In genomic region chr6:43748765-43749164, GRCh38 we compare ENCODE assay signal across 18 cellular contexts. TPM values are rescaled to one million over a fixed set of nuclear protein-coding genes. Genes with fewer than 3 reads are reported as not detected.
A peak's percentile ranks its signal among the peaks of the same experiment; 100 is the strongest.
DNase-seq lines count a peak whose midpoint lies in the region; ATAC-seq and TF ChIP-seq lines count a peak whose summit lies in the region.
"Had no signal": no experiment of that assay in that cellular context is flagged by ENCODE, and none has a peak within 500 bp of the region (broad histone marks: within the 10 kb centered on the region; RNA-seq: fewer than 3 reads in every experiment).

No MANE protein-coding gene starts in this region.

- no peak overlapping the region for H3K27ac Mint-ChIP-seq in endodermal cell
- H3K27ac Mint-ChIP-seq: CD4-positive, alpha-beta memory T cell had no signal

- no peak overlapping the region for H3K4me3 Mint-ChIP-seq in endodermal cell
- H3K4me3 Mint-ChIP-seq: CD4-positive, alpha-beta memory T cell had no signal

- intact Hi-C loops in heart right ventricle (cut with DNase I) = no loop called here

- no peaks in the 10 kb centered on the region for H3K27me3 Mint-ChIP-seq in endodermal cell (ENCODE audit: insufficient read depth)

- no peak for ATAC-seq in heart right ventricle
- ATAC-seq in GM18511 (IDR thresholded peaks at IDR 0.05; ENCODE audit: unreplicated experiment) = no peak
- no peak for ATAC-seq in HG02938 (IDR thresholded peaks at IDR 0.05; ENCODE audit: unreplicated experiment)
- ATAC-seq: A549 had no signal

- no peaks in the 10 kb centered on the region for H3K36me3 Mint-ChIP-seq in endodermal cell (ENCODE audit: low read depth)
- H3K36me3 Mint-ChIP-seq: CD4-positive, alpha-beta memory T cell had no signal

- TF ChIP-seq CTCF in DOHH2 (IDR thresholded peaks at IDR 0.05; ENCODE audit: low read depth, low read length, poor library complexity, severe bottlenecking) = peak; percentile 21
- 0 out of 3 replicates have a peak, but pooled peaks have one; percentile 6 for TF ChIP-seq CTCF in GM12872 (IDR thresholded peaks at IDR 0.05; ENCODE audit: insufficient read depth, low read depth, low read length)
- TF ChIP-seq CTCF in Loucy (conservative IDR thresholded peaks at IDR 0.05; ENCODE audit: low read length) = peak; percentile 17; the same call in 1 of the 2 replicates
- TF ChIP-seq CTCF in endodermal cell (conservative IDR thresholded peaks at IDR 0.05) = no peak
- no peak for TF ChIP-seq CTCF in heart right ventricle (IDR thresholded peaks at IDR 0.05)

- H3K4me1 ChIP-seq in DOHH2 (ENCODE audit: control insufficient read depth, low read length) = peaks cover 7% of the 10 kb centered on the region
- no peaks in the 10 kb centered on the region for H3K4me1 ChIP-seq in Loucy (ENCODE audit: insufficient read depth, low read length, poor library complexity, severe bottlenecking)
- peaks cover 3% of the 10 kb centered on the region for H3K4me1 ChIP-seq in endodermal cell (ENCODE audit: control insufficient read depth, insufficient read depth, low read length)
- H3K4me1 ChIP-seq in heart right ventricle = peaks cover 0 to 9% (median 0%) of the 10 kb centered on the region in 9 donors
- H3K4me1 ChIP-seq: BE2C, HAP-1 had no signal

- H3K4me2 ChIP-seq in DOHH2 (ENCODE audit: low read length) = no peak overlapping the region
- no peak overlapping the region for H3K4me2 ChIP-seq in Loucy (ENCODE audit: low read depth, low read length, poor library complexity, severe bottlenecking)
- H3K4me2 ChIP-seq: A549 had no signal

- peaks cover 18% of the 10 kb centered on the region for H3K4me1 Mint-ChIP-seq in endodermal cell
- H3K4me1 Mint-ChIP-seq: CD4-positive, alpha-beta memory T cell had no signal

- H3K9me3 ChIP-seq in DOHH2 (ENCODE audit: control insufficient read depth, insufficient read depth, low read length) (no peaks in the 10 kb centered on the region), Loucy (ENCODE audit: insufficient read depth, low read depth, low read length) (no peaks in the 10 kb centered on the region), endodermal cell (ENCODE audit: control insufficient read depth, low read length) (no peaks in the 10 kb centered on the region), heart right ventricle (peaks cover 0 to 4% (median 0%) of the 10 kb centered on the region in 11 donors)
- H3K9me3 ChIP-seq: A549, BE2C, HAP-1 had no signal

- no peak overlapping the region for H2AFZ ChIP-seq in Loucy (ENCODE audit: low read length)
- H2AFZ ChIP-seq: GM23248 had no signal

- H3K79me2 ChIP-seq in DOHH2 (ENCODE audit: control insufficient read depth, low read length) (no peaks in the 10 kb centered on the region), Loucy (ENCODE audit: insufficient read depth, low read length) (no peaks in the 10 kb centered on the region)

- H4K20me1 ChIP-seq in DOHH2 (ENCODE audit: control insufficient read depth, insufficient read depth, low read depth, low read length) (no peaks in the 10 kb centered on the region), Loucy (ENCODE audit: insufficient read depth, low read length, poor library complexity, severe bottlenecking) (no peaks in the 10 kb centered on the region)

- H3K9me2 ChIP-seq in DOHH2 (replicated peaks; ENCODE audit: control insufficient read depth, low read length) (no peaks in the 10 kb centered on the region), Loucy (replicated peaks; ENCODE audit: low read depth, low read length) (no peaks in the 10 kb centered on the region)

- H3K4me3 ChIP-seq in DOHH2 (ENCODE audit: low read length) (no peak overlapping the region), Loucy (ENCODE audit: low read length, poor library complexity, severe bottlenecking) (no peak overlapping the region), endodermal cell (ENCODE audit: low read length) (no peak overlapping the region), heart right ventricle (no peak overlapping the region)
- H3K4me3 ChIP-seq: A549, GM23248, HAP-1 had no signal

- H3K36me3 ChIP-seq in DOHH2 (ENCODE audit: control insufficient read depth, low read length) (no peaks in the 10 kb centered on the region), Loucy (ENCODE audit: insufficient read depth, low read length) (no peaks in the 10 kb centered on the region), endodermal cell (ENCODE audit: control insufficient read depth, insufficient read depth, low read length) (no peaks in the 10 kb centered on the region), heart right ventricle (no peaks in the 10 kb centered on the region)
- H3K36me3 ChIP-seq: BE2C, HAP-1 had no signal

- no peak overlapping the region for H3K9ac ChIP-seq in Loucy (ENCODE audit: low read depth, low read length, poor library complexity, severe bottlenecking)
- no peak overlapping the region for H3K9ac ChIP-seq in endodermal cell (ENCODE audit: extremely low read depth, low read length, poor library complexity, severe bottlenecking)
- H3K9ac ChIP-seq: GM23248 had no signal

- WGBS in endodermal cell (ENCODE audit: insufficient coverage in 1 of 2, insufficient read length in 1 of 2), 2 experiments = 97% methylated on average over 2 of the region's 2 CpGs; no CpG with 5 or more reads in 1 of the 2 experiments
- 94 to 98% methylated on average over 2 of the region's 2 CpGs for WGBS in heart right ventricle, 2 donors

- peaks cover 3% of the 10 kb centered on the region for H3K9me3 Mint-ChIP-seq in endodermal cell

- H3K27me3 ChIP-seq in DOHH2 (ENCODE audit: control insufficient read depth, low read length) (peaks cover 13% of the 10 kb centered on the region), Loucy (ENCODE audit: insufficient read depth, low read length, poor library complexity, severe bottlenecking) (no peaks in the 10 kb centered on the region), endodermal cell (ENCODE audit: control insufficient read depth, insufficient read depth, low read length, poor library complexity, severe bottlenecking) (no peaks in the 10 kb centered on the region), heart right ventricle (peaks cover 0 to 3% (median 0%) of the 10 kb centered on the region in 7 donors)
- H3K27me3 ChIP-seq: BE2C had no signal

- no peak overlapping the region for H3K27ac ChIP-seq in DOHH2 (ENCODE audit: low read depth, low read length)
- no peak overlapping the region for H3K27ac ChIP-seq in endodermal cell (ENCODE audit: low read depth, low read length)
- no peak overlapping the region for H3K27ac ChIP-seq in heart right ventricle
- H3K27ac ChIP-seq: A549, C4-2B, GM23248, HL-60 had no signal

- H3F3A ChIP-seq in DOHH2 (ENCODE audit: control insufficient read depth, insufficient read depth) (no peaks in the 10 kb centered on the region), Loucy (ENCODE audit: low read depth) (no peaks in the 10 kb centered on the region)

- DNase-seq in endodermal cell (peak; percentile 14), heart right ventricle (no peak)
- DNase-seq: BE2C; CD4-positive, alpha-beta memory T cell; DMS79; EL; GM23248; IMR-90; KG1 had no signal

RNA-seq across cellular contexts. Expression of gene VEGFA, which starts 21.2 kb away (rescaled TPM):
- 100 to 1,000 TPM; 163 to 254 TPM for total RNA-seq in endodermal cell
- 129 TPM for polyA plus RNA-seq in endodermal cell (2013, experiment 1 of 2)
- polyA plus RNA-seq in endodermal cell (2013, experiment 2 of 2) = 99.2 TPM
- total RNA-seq in heart right ventricle = 100 to 1,000 TPM; 163 to 456 (median 216) TPM
- 100 to 1,000 TPM; 133 to 396 TPM for polyA plus RNA-seq in heart right ventricle
- polyA plus RNA-seq: CD4-positive, alpha-beta memory T cell had no signal

Comparison
In these comparisons a context has a peak if more than half of its experiments do, and no peak if none do; other contexts are left out.
1. CTCF ChIP-seq: peak in DOHH2 (single experiment), GM12872 (single experiment) and Loucy (single experiment); none in endodermal cell (single experiment) and heart right ventricle (0 of 9).